3 cellular contexts compared by ENCODE assay signal in the genomic region with DNA sequence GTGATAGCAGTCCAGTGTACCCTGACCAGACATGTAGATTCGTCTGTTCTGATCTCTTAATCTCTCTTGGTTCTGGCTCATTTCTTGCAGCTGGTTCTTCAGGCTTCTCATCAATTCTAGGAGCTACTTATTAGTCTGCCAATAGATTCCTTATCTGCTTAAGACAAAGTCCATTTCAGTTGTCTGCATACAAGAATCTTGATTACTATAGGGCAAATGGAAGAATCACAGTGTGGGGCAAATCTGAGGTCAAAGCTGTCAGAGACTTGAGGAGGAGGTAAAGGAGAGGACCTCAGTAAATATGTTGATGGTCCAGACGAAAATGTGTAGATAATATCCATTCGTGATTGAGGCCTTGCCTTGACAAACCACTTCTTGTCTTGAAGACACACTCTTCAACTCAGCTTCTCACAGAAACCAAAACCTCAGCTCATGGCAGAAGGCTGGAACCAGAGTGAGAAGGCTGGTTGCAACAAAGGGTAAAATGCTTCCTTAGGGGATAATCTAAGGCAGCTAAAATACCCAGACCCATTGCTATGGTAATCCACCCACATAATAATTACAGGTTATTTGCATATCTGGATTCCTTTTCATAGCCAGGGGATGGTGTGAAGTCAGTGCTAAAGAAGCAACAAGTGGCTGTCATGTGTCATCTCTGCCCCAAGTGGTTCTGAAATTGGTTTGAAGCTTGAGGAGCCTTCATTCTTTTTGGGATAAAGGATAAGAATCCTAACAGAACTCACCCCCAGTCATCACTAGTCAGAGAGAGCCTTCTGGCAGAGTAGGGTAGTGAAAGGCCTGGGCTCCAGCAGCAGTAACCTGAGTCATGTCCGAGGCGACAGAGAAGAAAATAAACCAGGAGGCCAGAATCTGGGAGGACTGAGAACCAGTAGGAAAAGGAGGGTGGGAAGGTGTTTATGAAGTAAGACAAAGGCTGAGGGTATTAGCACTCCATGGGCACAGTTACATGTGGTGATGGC.
TF ChIP-seq lines count a peak whose summit lies in the region.

No MANE protein-coding gene starts in this region.

TF ChIP-seq in GM12891, 5 proteins besides CTCF, POLR2A, EP300 and RAD21:
- peak; percentile 51; the same call in 1 of the 2 replicates for TF ChIP-seq POU2F2 (IDR thresholded peaks at IDR 0.05; ENCODE audit: low read depth, low read length)
- TF ChIP-seq TAF1 (IDR thresholded peaks at IDR 0.05; ENCODE audit: low read depth, low read length), result no peak
- no peak for TF ChIP-seq SPI1 (IDR thresholded peaks at IDR 0.05; ENCODE audit: low read depth, low read length)

TF ChIP-seq in HEK293, 187 proteins besides CTCF, POLR2A, EP300 and RAD21:
- TF ChIP-seq, protein P1, sequence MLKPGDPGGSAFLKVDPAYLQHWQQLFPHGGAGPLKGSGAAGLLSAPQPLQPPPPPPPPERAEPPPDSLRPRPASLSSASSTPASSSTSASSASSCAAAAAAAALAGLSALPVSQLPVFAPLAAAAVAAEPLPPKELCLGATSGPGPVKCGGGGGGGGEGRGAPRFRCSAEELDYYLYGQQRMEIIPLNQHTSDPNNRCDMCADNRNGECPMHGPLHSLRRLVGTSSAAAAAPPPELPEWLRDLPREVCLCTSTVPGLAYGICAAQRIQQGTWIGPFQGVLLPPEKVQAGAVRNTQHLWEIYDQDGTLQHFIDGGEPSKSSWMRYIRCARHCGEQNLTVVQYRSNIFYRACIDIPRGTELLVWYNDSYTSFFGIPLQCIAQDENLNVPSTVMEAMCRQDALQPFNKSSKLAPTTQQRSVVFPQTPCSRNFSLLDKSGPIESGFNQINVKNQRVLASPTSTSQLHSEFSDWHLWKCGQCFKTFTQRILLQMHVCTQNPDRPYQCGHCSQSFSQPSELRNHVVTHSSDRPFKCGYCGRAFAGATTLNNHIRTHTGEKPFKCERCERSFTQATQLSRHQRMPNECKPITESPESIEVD (tag by site-specific recombination; IDR thresholded peaks at IDR 0.05), result no peak
- TF ChIP-seq, protein P2, sequence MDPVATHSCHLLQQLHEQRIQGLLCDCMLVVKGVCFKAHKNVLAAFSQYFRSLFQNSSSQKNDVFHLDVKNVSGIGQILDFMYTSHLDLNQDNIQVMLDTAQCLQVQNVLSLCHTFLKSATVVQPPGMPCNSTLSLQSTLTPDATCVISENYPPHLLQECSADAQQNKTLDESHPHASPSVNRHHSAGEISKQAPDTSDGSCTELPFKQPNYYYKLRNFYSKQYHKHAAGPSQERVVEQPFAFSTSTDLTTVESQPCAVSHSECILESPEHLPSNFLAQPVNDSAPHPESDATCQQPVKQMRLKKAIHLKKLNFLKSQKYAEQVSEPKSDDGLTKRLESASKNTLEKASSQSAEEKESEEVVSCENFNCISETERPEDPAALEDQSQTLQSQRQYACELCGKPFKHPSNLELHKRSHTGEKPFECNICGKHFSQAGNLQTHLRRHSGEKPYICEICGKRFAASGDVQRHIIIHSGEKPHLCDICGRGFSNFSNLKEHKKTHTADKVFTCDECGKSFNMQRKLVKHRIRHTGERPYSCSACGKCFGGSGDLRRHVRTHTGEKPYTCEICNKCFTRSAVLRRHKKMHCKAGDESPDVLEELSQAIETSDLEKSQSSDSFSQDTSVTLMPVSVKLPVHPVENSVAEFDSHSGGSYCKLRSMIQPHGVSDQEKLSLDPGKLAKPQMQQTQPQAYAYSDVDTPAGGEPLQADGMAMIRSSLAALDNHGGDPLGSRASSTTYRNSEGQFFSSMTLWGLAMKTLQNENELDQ (tag by site-specific recombination; IDR thresholded peaks at IDR 0.05; ENCODE audit: low read depth), result no peak
- no peak for TF ChIP-seq ZNF155 (tag by site-specific recombination; IDR thresholded peaks at IDR 0.05)
- TF ChIP-seq SCRT2 (tag by site-specific recombination; IDR thresholded peaks at IDR 0.05), result peak; percentile 90
- no peak for TF ChIP-seq ZNF138 (tag by site-specific recombination; IDR thresholded peaks at IDR 0.05; ENCODE audit: borderline replicate concordance)
- TF ChIP-seq WT1 (tag by site-specific recombination; IDR thresholded peaks at IDR 0.05), result no peak
- TF ChIP-seq, protein P3, sequence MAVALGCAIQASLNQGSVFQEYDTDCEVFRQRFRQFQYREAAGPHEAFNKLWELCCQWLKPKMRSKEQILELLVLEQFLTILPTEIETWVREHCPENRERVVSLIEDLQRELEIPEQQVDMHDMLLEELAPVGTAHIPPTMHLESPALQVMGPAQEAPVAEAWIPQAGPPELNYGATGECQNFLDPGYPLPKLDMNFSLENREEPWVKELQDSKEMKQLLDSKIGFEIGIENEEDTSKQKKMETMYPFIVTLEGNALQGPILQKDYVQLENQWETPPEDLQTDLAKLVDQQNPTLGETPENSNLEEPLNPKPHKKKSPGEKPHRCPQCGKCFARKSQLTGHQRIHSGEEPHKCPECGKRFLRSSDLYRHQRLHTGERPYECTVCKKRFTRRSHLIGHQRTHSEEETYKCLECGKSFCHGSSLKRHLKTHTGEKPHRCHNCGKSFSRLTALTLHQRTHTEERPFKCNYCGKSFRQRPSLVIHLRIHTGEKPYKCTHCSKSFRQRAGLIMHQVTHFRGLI (tag by site-specific recombination; IDR thresholded peaks at IDR 0.05), result no peak
- peak; percentile 10; the same call in 1 of the 2 replicates for TF ChIP-seq SCRT1 (tag by site-specific recombination; IDR thresholded peaks at IDR 0.05; ENCODE audit: borderline replicate concordance)
- TF ChIP-seq ZBTB20 (tag by site-specific recombination; IDR thresholded peaks at IDR 0.05), result no peak
- TF ChIP-seq ZNF140 (tag by site-specific recombination; IDR thresholded peaks at IDR 0.05), result no peak
TF ChIP-seq in HEK293: peak in this region for 2.

TF ChIP-seq in WTC11, 78 proteins besides CTCF, POLR2A, EP300 and RAD21:
- TF ChIP-seq, protein P4, sequence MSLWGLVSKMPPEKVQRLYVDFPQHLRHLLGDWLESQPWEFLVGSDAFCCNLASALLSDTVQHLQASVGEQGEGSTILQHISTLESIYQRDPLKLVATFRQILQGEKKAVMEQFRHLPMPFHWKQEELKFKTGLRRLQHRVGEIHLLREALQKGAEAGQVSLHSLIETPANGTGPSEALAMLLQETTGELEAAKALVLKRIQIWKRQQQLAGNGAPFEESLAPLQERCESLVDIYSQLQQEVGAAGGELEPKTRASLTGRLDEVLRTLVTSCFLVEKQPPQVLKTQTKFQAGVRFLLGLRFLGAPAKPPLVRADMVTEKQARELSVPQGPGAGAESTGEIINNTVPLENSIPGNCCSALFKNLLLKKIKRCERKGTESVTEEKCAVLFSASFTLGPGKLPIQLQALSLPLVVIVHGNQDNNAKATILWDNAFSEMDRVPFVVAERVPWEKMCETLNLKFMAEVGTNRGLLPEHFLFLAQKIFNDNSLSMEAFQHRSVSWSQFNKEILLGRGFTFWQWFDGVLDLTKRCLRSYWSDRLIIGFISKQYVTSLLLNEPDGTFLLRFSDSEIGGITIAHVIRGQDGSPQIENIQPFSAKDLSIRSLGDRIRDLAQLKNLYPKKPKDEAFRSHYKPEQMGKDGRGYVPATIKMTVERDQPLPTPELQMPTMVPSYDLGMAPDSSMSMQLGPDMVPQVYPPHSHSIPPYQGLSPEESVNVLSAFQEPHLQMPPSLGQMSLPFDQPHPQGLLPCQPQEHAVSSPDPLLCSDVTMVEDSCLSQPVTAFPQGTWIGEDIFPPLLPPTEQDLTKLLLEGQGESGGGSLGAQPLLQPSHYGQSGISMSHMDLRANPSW (CRISPR knock-in tag; conservative IDR thresholded peaks at IDR 0.05; ENCODE audit: low read depth), result no peak
- TF ChIP-seq ESRRA (CRISPR knock-in tag; IDR thresholded peaks at IDR 0.05; ENCODE audit: borderline replicate concordance) (no peak), ELF4 (CRISPR knock-in tag; IDR thresholded peaks at IDR 0.05; ENCODE audit: low read depth) (no peak), TP53 (CRISPR knock-in tag; IDR thresholded peaks at IDR 0.05) (no peak), ATF1 (CRISPR knock-in tag; IDR thresholded peaks at IDR 0.05) (no peak)
- TF ChIP-seq, protein P5, sequence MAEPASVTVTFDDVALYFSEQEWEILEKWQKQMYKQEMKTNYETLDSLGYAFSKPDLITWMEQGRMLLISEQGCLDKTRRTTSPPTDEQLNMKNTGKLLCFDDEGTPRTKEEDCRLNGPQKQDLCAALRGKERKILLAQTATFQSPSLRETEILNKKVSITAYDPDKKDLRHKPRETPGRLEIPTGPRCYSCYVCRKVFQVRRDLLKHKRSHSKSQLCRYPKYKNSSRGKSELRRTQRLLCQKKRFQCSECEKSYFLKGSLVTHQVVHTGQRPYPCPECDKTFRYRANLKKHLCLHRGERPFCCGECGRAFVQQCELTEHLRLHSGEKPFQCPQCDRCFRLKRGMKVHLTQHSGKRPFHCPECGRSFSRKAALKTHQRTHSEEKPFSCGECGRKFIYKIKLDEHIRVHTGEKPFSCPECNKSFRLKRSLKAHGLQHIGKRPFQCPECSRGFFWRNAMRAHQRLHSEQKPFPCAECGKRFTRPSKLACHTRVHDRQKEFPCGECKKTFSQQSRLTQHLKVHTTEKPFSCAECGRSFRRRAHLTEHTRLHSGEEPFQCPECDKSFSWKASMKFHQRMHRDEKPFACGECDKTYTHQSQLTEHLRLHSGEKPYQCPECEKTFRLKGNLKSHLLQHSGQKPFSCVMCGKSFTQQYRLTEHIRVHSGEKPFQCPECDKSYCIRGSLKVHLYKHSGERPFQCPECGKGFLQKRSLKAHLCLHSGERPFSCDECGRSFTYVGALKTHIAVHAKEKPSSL (CRISPR knock-in tag; conservative IDR thresholded peaks at IDR 0.05), result no peak
